In the genomic region with DNA sequence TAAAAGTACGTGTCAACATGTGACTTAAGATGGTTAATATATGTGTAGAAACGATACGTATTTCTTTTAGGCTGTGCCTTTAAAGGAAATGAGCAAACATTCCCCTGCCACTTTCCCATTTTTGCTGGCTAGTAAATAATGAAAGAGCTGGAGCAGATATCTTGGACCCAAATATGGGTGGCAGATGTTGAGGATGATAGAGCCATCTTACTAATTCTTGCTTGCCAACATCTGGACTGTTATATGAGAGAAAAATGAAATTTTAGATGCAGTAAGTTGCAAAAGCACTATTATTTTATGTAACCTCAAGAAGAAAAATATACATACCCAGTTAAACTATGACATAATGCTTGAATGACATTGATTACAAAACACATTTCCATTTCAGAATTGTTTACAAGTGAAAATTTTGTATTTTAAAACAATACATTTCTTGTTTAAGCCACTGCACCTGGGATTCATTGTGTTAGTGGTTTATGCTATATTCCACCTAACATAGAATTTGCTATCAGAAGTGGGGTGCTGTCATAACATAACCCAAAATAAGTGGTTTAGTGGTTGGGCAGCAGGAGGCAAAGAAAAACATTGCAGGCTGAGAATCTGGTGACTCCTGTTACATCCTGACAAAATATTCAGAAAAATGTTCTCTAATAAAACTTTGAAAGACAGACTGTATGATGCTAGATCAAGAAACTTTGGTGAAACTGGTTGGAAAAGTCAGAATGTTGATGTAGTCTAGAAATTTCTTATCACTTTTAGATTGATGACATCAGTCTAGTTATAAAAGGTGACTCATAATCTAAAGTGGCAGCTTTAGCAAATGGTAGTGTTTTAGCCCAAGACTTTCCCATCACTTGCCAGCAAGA, we compare ENCODE assay signal across 18 cellular contexts.
A peak's percentile ranks its signal among the peaks of the same experiment; 100 is the strongest.
DNase-seq lines count a peak whose midpoint lies in the region; ATAC-seq, FAIRE-seq and TF ChIP-seq lines count a peak whose summit lies in the region.
"Had no signal": no experiment of that assay in that cellular context is flagged by ENCODE, and none has a peak within 500 bp of the region (broad histone marks: within the 10 kb centered on the region; RNA-seq: fewer than 3 reads in every experiment).

No MANE protein-coding gene starts in this region.

- H3K4me3 ChIP-seq in thyroid gland (replicated peaks in 1 of 3), result no peak overlapping the region

- CTCF ChIA-PET in HEK293T (lab: Yijun Ruan, JAX), result no interaction called here

- 96 to 97% methylated on average over 3 of the region's 3 CpGs for WGBS in thyroid gland, 2 donors

- peak; percentile 40 to 75 for ATAC-seq in activated T-cell treated with anti-CD3 and anti-CD28 coated beads, Interleukin-2, amount 50 U/mL, for 4 hours

- peaks cover 3% of the 10 kb centered on the region for H3K9me3 Mint-ChIP-seq in activated T-cell treated with anti-CD3 and anti-CD28 coated beads, Interleukin-2, amount 50 U/mL, for 4 hours
- H3K9me3 Mint-ChIP-seq in activated T-helper 2 cell treated with anti-CD3 and anti-CD28 coated beads, Interferon-gamma antibody, Interleukin-2, Interleukin-4, amounts not matched to agents 10 μg/mL and 5 μg/mL and 100 μg/mL, durations not matched to agents 14 hours and 24 hours and 36 hours, result peaks cover 19% of the 10 kb centered on the region

- no peak overlapping the region for H3K4me3 Mint-ChIP-seq in activated T-cell treated with anti-CD3 and anti-CD28 coated beads, Interleukin-2, amount 50 U/mL, for 4 hours
- no peak overlapping the region for H3K4me3 Mint-ChIP-seq in activated T-helper 2 cell treated with anti-CD3 and anti-CD28 coated beads, Interferon-gamma antibody, Interleukin-2, Interleukin-4, amounts not matched to agents 10 μg/mL and 5 μg/mL and 100 μg/mL, durations not matched to agents 14 hours and 24 hours and 36 hours (ENCODE audit: low read depth)
- H3K4me3 Mint-ChIP-seq: CD8-positive, alpha-beta memory T cell; H9 had no signal

- no peak overlapping the region for H3K27ac ChIP-seq in thyroid gland

- intact Hi-C loops in activated T-helper 2 cell treated with anti-CD3 and anti-CD28 coated beads, Interferon-gamma antibody, Interleukin-2, Interleukin-4, amounts not matched to agents 10 μg/mL and 5 μg/mL and 100 μg/mL, durations not matched to agents 14 hours and 24 hours and 36 hours (cut with micrococcal nuclease), result no loop called here
- intact Hi-C loops in thyroid gland (cut with DNase I), result no loop called here
- intact Hi-C loops in posterior cingulate gyrus (cut with DNase I), result no loop called here

- H3K36me3 ChIP-seq in thyroid gland, result no peaks in the 10 kb centered on the region

- peak overlapping the region; percentile 47 for H3K27ac Mint-ChIP-seq in activated T-helper 2 cell treated with anti-CD3 and anti-CD28 coated beads, Interferon-gamma antibody, Interleukin-2, Interleukin-4, amounts not matched to agents 10 μg/mL and 5 μg/mL and 100 μg/mL, durations not matched to agents 14 hours and 24 hours and 36 hours
- H3K27ac Mint-ChIP-seq: H9 had no signal

- TF ChIP-seq POLR2A in GM12891 (IDR thresholded peaks at IDR 0.05; ENCODE audit: low read depth, low read length), result no peak
- TF ChIP-seq POLR2A in thyroid gland (IDR thresholded peaks at IDR 0.05), result no peak

- FAIRE-seq in GM12891 (lab: Jason Lieb, UNC), result peak; percentile 31

- H3K4me1 ChIP-seq in thyroid gland, result no peaks in the 10 kb centered on the region

- H3K27me3 ChIP-seq in thyroid gland, result no peaks in the 10 kb centered on the region

- no peaks in the 10 kb centered on the region for H3K36me3 Mint-ChIP-seq in activated T-cell treated with anti-CD3 and anti-CD28 coated beads, Interleukin-2, amount 50 U/mL, for 4 hours (ENCODE audit: insufficient read depth)
- peaks cover 4% of the 10 kb centered on the region for H3K36me3 Mint-ChIP-seq in activated T-helper 2 cell treated with anti-CD3 and anti-CD28 coated beads, Interferon-gamma antibody, Interleukin-2, Interleukin-4, amounts not matched to agents 10 μg/mL and 5 μg/mL and 100 μg/mL, durations not matched to agents 14 hours and 24 hours and 36 hours (ENCODE audit: low read depth)

- no peak for DNase-seq in activated T-cell treated with anti-CD3 and anti-CD28 coated beads, Interleukin-2, amount 50 U/mL, for 4 hours
- DNase-seq in activated T-cell treated with anti-CD3 and anti-CD28 coated beads for 4 hours (no peak), GM12891 (ENCODE audit: insufficient read length, low spot score) (no peak), fibroblast of peridontal ligament (ENCODE audit: extremely low read depth) (peak; percentile 58), thyroid gland (no peak), posterior cingulate gyrus (no peak), HEK293T (ENCODE audit: extremely low spot score) (no peak)
- no peak for DNase-seq in activated T-helper 2 cell treated with anti-CD3 and anti-CD28 coated beads, Interferon-gamma antibody, Interleukin-2, Interleukin-4, amounts not matched to agents 10 μg/mL and 5 μg/mL and 100 μg/mL, durations not matched to agents 14 hours and 24 hours and 36 hours (ENCODE audit: low spot score)
- DNase-seq: C1 segment of cervical spinal cord; CD8-positive, alpha-beta memory T cell; DMS79; H9; NCI-H1105 treated with DMSO at 0.1 percent for 48 hours; NCI-H1694; NCI-H2081 treated with DMSO at 0.1 percent for 48 hours; NCI-H446 treated with DMSO at 0.1 percent for 48 hours; SHP77 treated with DMSO at 0.1 percent for 48 hours; SK-N-SH had no signal

- peaks cover 41% of the 10 kb centered on the region for H3K4me1 Mint-ChIP-seq in activated T-cell treated with anti-CD3 and anti-CD28 coated beads, Interleukin-2, amount 50 U/mL, for 4 hours (ENCODE audit: low read depth)
- peaks cover 35% of the 10 kb centered on the region for H3K4me1 Mint-ChIP-seq in activated T-helper 2 cell treated with anti-CD3 and anti-CD28 coated beads, Interferon-gamma antibody, Interleukin-2, Interleukin-4, amounts not matched to agents 10 μg/mL and 5 μg/mL and 100 μg/mL, durations not matched to agents 14 hours and 24 hours and 36 hours (ENCODE audit: low read depth)

- no peaks in the 10 kb centered on the region for H3K27me3 Mint-ChIP-seq in activated T-cell treated with anti-CD3 and anti-CD28 coated beads, Interleukin-2, amount 50 U/mL, for 4 hours (ENCODE audit: low read depth)
- H3K27me3 Mint-ChIP-seq in activated T-helper 2 cell treated with anti-CD3 and anti-CD28 coated beads, Interferon-gamma antibody, Interleukin-2, Interleukin-4, amounts not matched to agents 10 μg/mL and 5 μg/mL and 100 μg/mL, durations not matched to agents 14 hours and 24 hours and 36 hours (ENCODE audit: low read depth), result peaks cover 5% of the 10 kb centered on the region
- H3K27me3 Mint-ChIP-seq: CD8-positive, alpha-beta memory T cell had no signal

- POLR2A ChIA-PET in HEK293T (lab: Yijun Ruan, JAX), result no interaction called here

- no peaks in the 10 kb centered on the region for H3K9me3 ChIP-seq in thyroid gland

- no peak for TF ChIP-seq CTCF in thyroid gland (IDR thresholded peaks at IDR 0.05)

TF ChIP-seq in GM12891, 5 proteins besides CTCF, POLR2A, EP300 and RAD21:
- no peak for TF ChIP-seq PAX5 (IDR thresholded peaks at IDR 0.05; ENCODE audit: insufficient read depth, low read length, severe bottlenecking)
- no peak for TF ChIP-seq POLR2AphosphoS5 (IDR thresholded peaks at IDR 0.05; ENCODE audit: low read depth, low read length)
- no peak for TF ChIP-seq POU2F2 (IDR thresholded peaks at IDR 0.05; ENCODE audit: low read depth, low read length)
- no peak for TF ChIP-seq SPI1 (IDR thresholded peaks at IDR 0.05; ENCODE audit: low read depth, low read length)
- no peak for TF ChIP-seq TAF1 (IDR thresholded peaks at IDR 0.05; ENCODE audit: low read depth, low read length)

TF ChIP-seq in HEK293T, 16 proteins besides CTCF, POLR2A, EP300 and RAD21:
- no peak for TF ChIP-seq ZNF384 (IDR thresholded peaks at IDR 0.05)
- TF ChIP-seq, protein P1, sequence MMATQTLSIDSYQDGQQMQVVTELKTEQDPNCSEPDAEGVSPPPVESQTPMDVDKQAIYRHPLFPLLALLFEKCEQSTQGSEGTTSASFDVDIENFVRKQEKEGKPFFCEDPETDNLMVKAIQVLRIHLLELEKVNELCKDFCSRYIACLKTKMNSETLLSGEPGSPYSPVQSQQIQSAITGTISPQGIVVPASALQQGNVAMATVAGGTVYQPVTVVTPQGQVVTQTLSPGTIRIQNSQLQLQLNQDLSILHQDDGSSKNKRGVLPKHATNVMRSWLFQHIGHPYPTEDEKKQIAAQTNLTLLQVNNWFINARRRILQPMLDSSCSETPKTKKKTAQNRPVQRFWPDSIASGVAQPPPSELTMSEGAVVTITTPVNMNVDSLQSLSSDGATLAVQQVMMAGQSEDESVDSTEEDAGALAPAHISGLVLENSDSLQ (IDR thresholded peaks at IDR 0.05), result no peak
- TF ChIP-seq L3MBTL2 (conservative IDR thresholded peaks at IDR 0.05), result no peak
- TF ChIP-seq FOXM1 (IDR thresholded peaks at IDR 0.05; ENCODE audit: borderline replicate concordance), result no peak
- TF ChIP-seq BHLHE40 (IDR thresholded peaks at IDR 0.05; ENCODE audit: borderline replicate concordance), result no peak
- TF ChIP-seq FOXK2 (IDR thresholded peaks at IDR 0.05), result no peak
- no peak for TF ChIP-seq ARNT (IDR thresholded peaks at IDR 0.05)
- TF ChIP-seq ELF4 (IDR thresholded peaks at IDR 0.05), result no peak
- no peak for TF ChIP-seq LEF1 (IDR thresholded peaks at IDR 0.05; ENCODE audit: borderline replicate concordance)
- no peak for TF ChIP-seq SP1 (IDR thresholded peaks at IDR 0.05)
- no peak for TF ChIP-seq NFRKB (IDR thresholded peaks at IDR 0.05)
- TF ChIP-seq FOXA1 (IDR thresholded peaks at IDR 0.05), result no peak
- TF ChIP-seq TARDBP (IDR thresholded peaks at IDR 0.05), result no peak
- TF ChIP-seq CTBP1 (IDR thresholded peaks at IDR 0.05; ENCODE audit: borderline replicate concordance), result no peak
- TF ChIP-seq SUZ12 (IDR thresholded peaks at IDR 0.05), result no peak
- no peak for TF ChIP-seq HDGF (IDR thresholded peaks at IDR 0.05; ENCODE audit: borderline replicate concordance)
